ENCODE assay signal across 15 cellular contexts in the genomic region with DNA sequence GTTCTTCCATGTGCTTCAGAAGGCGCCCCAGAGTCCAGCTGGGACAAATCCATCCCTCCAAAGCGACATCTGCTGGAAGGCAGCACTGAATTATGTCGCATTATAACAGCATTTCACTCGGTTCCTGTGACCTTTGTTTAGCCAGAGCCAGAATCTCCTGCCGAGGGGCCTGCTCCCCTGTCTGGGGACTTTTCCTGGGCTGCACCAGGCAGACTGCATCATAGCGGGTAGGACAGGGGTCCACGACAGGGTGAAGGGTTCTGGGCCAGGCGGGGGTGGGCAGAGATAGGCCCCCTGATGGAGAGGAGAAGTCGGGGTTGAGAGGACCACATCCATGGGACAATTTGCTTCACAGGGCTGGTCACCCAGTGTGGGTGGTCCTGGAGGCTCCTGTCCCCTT.
"Had no signal": no experiment of that assay in that cellular context is flagged by ENCODE, and none has a peak within 500 bp of the region (broad histone marks: within the 10 kb centered on the region; RNA-seq: fewer than 3 reads in every experiment).

No MANE protein-coding gene starts in this region.

- H3K4me3 Mint-ChIP-seq: activated naive CD8-positive, alpha-beta T cell treated with anti-CD3 and anti-CD28 coated beads, Interleukin-2, amount 10 ng/mL, durations not matched to agents 7 days and 5 days; neural crest cell had no signal

- H3K27me3 ChIP-seq: body of pancreas, thyroid gland had no signal

- H3K27ac Mint-ChIP-seq: activated naive CD8-positive, alpha-beta T cell treated with anti-CD3 and anti-CD28 coated beads, Interleukin-2, amount 10 ng/mL, durations not matched to agents 7 days and 5 days had no signal

- H3K4me3 ChIP-seq: body of pancreas, left lung, thyroid gland had no signal

- H3K9me3 Mint-ChIP-seq: activated naive CD8-positive, alpha-beta T cell treated with anti-CD3 and anti-CD28 coated beads, Interleukin-2, amount 10 ng/mL, durations not matched to agents 7 days and 5 days had no signal

- H3K9me3 ChIP-seq: body of pancreas, left lung, thyroid gland had no signal

- ATAC-seq: body of pancreas, left lung had no signal

- H3K4me1 ChIP-seq: body of pancreas, left lung, thyroid gland had no signal

- H3K4me1 Mint-ChIP-seq: activated naive CD8-positive, alpha-beta T cell treated with anti-CD3 and anti-CD28 coated beads, Interleukin-2, amount 10 ng/mL, durations not matched to agents 7 days and 5 days; neural crest cell had no signal

- DNase-seq: activated CD4-positive, alpha-beta T cell treated with anti-CD3 and anti-CD28 coated beads for 48 hours; activated CD4-positive, CD25-positive, alpha-beta regulatory T cell; activated naive CD8-positive, alpha-beta T cell treated with anti-CD3 and anti-CD28 coated beads, Interleukin-2, amount 10 ng/mL, durations not matched to agents 7 days and 5 days; amygdala; body of pancreas; foreskin melanocyte; glutamatergic neuron; hippocampal formation; left lung; stimulated activated CD4-positive, alpha-beta T cell treated with anti-CD3 and anti-CD28 coated beads, Interleukin-12 subunit alpha, Interleukin-12 subunit beta, amount 100 ng/mL, for 4 hours; stimulated activated CD4-positive, alpha-beta T cell treated with anti-CD3 and anti-CD28 coated beads, Interleukin-1b, Interleukin-23, amount 100 ng/mL, for 48 hours; stimulated activated naive CD4-positive, alpha-beta T cell treated with Interleukin-2 at 50 U/mL for 16 hours; T1000; thyroid gland had no signal

- H3K36me3 ChIP-seq: left lung, thyroid gland had no signal

- H3K36me3 Mint-ChIP-seq: activated naive CD8-positive, alpha-beta T cell treated with anti-CD3 and anti-CD28 coated beads, Interleukin-2, amount 10 ng/mL, durations not matched to agents 7 days and 5 days had no signal

- H3K27ac ChIP-seq: body of pancreas, left lung, thyroid gland had no signal
